Comparison of ENCODE assay signal across 15 cellular contexts in the genomic region with DNA sequence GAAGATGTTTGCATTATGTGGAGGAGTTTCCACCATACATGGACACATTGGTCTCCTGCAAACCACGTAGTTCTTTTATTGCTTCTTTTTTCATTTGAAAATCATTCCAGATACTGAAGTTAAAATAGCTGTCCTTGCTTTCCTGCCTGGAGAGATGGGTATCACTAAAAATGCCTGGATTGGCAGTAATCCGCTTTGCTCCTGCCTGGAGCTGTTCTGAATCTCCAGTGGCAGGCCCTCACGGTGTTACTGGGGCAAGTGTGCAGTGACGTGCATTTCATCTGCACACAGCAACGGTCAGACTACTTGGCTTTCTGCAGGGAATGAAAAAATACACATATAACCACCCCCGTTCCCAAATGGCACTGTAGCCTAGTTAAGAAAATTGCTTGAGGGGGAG.
A peak's percentile ranks its signal among the peaks of the same experiment; 100 is the strongest.
DNase-seq lines count a peak whose midpoint lies in the region; ATAC-seq, FAIRE-seq and TF ChIP-seq lines count a peak whose summit lies in the region.
"Had no signal": no experiment of that assay in that cellular context is flagged by ENCODE, and none has a peak within 500 bp of the region (broad histone marks: within the 10 kb centered on the region; RNA-seq: fewer than 3 reads in every experiment).

No MANE protein-coding gene starts in this region.

- no peak overlapping the region for H3K4me3 ChIP-seq in KMS-11 (IDR thresholded peaks at IDR 0.05; ENCODE audit: insufficient read depth, low read depth, low read length)
- H3K4me3 ChIP-seq in endocrine pancreas (ENCODE audit: control insufficient read depth, insufficient read depth, low read length): peak overlapping the region; percentile 43
- no peak overlapping the region for H3K4me3 ChIP-seq in gastrocnemius medialis

- no peak for FAIRE-seq in frontal cortex (lab: Jason Lieb, UNC)
- FAIRE-seq: H54 had no signal

- peaks cover 31% of the 10 kb centered on the region for H3K4me1 ChIP-seq in KMS-11 (ENCODE audit: low read depth, poor library complexity, severe bottlenecking)
- H3K4me1 ChIP-seq in endocrine pancreas (ENCODE audit: control insufficient read depth, insufficient read depth, low read length): peaks cover 13% of the 10 kb centered on the region
- H3K4me1 ChIP-seq in gastrocnemius medialis: no peaks in the 10 kb centered on the region

- no peak overlapping the region for H2AFZ ChIP-seq in KMS-11 (ENCODE audit: low read depth)

- in situ Hi-C loops in gastrocnemius medialis (cut with MboI; ENCODE audit: low sequenced_read_pairs in 4 of 4): no loop called here

- peak; percentile 7 for DNase-seq in Ammon's horn (ENCODE audit: low spot score)
- peak; percentile 8 for DNase-seq in occipital lobe (lab: John Stamatoyannopoulos, UW)
- DNase-seq in gastrocnemius medialis: no peak
- no peak for DNase-seq in frontal cortex (ENCODE audit: low spot score in 2 of 2)
- DNase-seq in NCI-H226: no peak
- DNase-seq: ACHN; CD8-positive, alpha-beta T cell; COR-L47; GF-D8 had no signal

- H3K36me3 ChIP-seq in KMS-11 (ENCODE audit: insufficient read depth) (no peaks in the 10 kb centered on the region), endocrine pancreas (ENCODE audit: control insufficient read depth, insufficient read depth, low read length) (no peaks in the 10 kb centered on the region), gastrocnemius medialis (no peaks in the 10 kb centered on the region)

- H3K9ac ChIP-seq in KMS-11 (no peak overlapping the region), endocrine pancreas (ENCODE audit: control insufficient read depth, insufficient read depth, low read length) (no peak overlapping the region)

- H3K27me3 ChIP-seq in KMS-11 (ENCODE audit: insufficient read depth, low read depth) (no peaks in the 10 kb centered on the region), endocrine pancreas (ENCODE audit: control insufficient read depth, insufficient read depth, low read length) (no peaks in the 10 kb centered on the region), gastrocnemius medialis (no peaks in the 10 kb centered on the region)

- ATAC-seq in gastrocnemius medialis (no peak), GM21619 (IDR thresholded peaks at IDR 0.05; ENCODE audit: unreplicated experiment) (no peak)
- ATAC-seq: CD8-positive, alpha-beta T cell; HCT116 had no signal

- peak overlapping the region; percentile 67 for H3K4me2 ChIP-seq in KMS-11

- TF ChIP-seq CTCF in KMS-11 (conservative IDR thresholded peaks at IDR 0.05; ENCODE audit: low read depth, low read length) (no peak), gastrocnemius medialis (IDR thresholded peaks at IDR 0.05 in 4 of 5, conservative IDR thresholded peaks at IDR 0.05 in 1 of 5) (no peak)

- H3K27ac ChIP-seq in KMS-11: peak overlapping the region; percentile 16; the same call in 1 of the 2 replicates
- H3K27ac ChIP-seq in gastrocnemius medialis: no peak overlapping the region
- H3K27ac ChIP-seq: HL-60 had no signal

- H4K20me1 ChIP-seq in KMS-11 (ENCODE audit: insufficient read depth): no peaks in the 10 kb centered on the region

- H3K9me3 ChIP-seq in endocrine pancreas (ENCODE audit: control insufficient read depth, low read length) (no peaks in the 10 kb centered on the region), gastrocnemius medialis (no peaks in the 10 kb centered on the region)

- no peak for TF ChIP-seq POLR2A in gastrocnemius medialis (IDR thresholded peaks at IDR 0.05)

- intact Hi-C loops in gastrocnemius medialis (cut with DNase I; ENCODE audit: low total_unique reads): no loop called here

- H3K79me2 ChIP-seq in KMS-11 (ENCODE audit: insufficient read depth, low read depth): no peaks in the 10 kb centered on the region

Comparison
In these comparisons a context has a peak if more than half of its experiments do, and no peak if none do; other contexts are left out.
1. DNase-seq: peak in Ammon's horn (single experiment) and occipital lobe (single experiment); none in gastrocnemius medialis (0 of 2), frontal cortex (0 of 2) and NCI-H226 (single experiment).